In genomic region chrX:320126-320783, GRCh38 we compare ENCODE assay signal across 8 cellular contexts.
A peak's percentile ranks its signal among the peaks of the same experiment; 100 is the strongest.
DNase-seq lines count a peak whose midpoint lies in the region; ATAC-seq and TF ChIP-seq lines count a peak whose summit lies in the region.

No MANE protein-coding gene starts in this region.

- TF ChIP-seq CTCF in HFF-Myc (IDR thresholded peaks at IDR 0.05; ENCODE audit: low read depth, low read length, missing control alignments) = no peak

- H3K4me3 Mint-ChIP-seq in activated naive CD8-positive, alpha-beta T cell = peak overlapping the region; percentile 84
- H3K4me3 Mint-ChIP-seq in stimulated activated effector memory CD8-positive, alpha-beta T cell treated with anti-CD3 and anti-CD28 coated beads, Interleukin-12 subunit alpha, Interleukin-12 subunit beta, amount 100 ng/mL, for 72 hours = peak overlapping the region; percentile 77

- peaks cover 24% of the 10 kb centered on the region for H3K4me1 Mint-ChIP-seq in activated naive CD8-positive, alpha-beta T cell (ENCODE audit: low read depth)
- peaks cover 32% of the 10 kb centered on the region for H3K4me1 Mint-ChIP-seq in stimulated activated effector memory CD8-positive, alpha-beta T cell treated with anti-CD3 and anti-CD28 coated beads, Interleukin-12 subunit alpha, Interleukin-12 subunit beta, amount 100 ng/mL, for 72 hours

- H3K27me3 Mint-ChIP-seq in activated naive CD8-positive, alpha-beta T cell = no peaks in the 10 kb centered on the region

- H3K4me3 ChIP-seq in HFF-Myc (replicated peaks; ENCODE audit: low read depth, low read length) = peak overlapping the region; percentile 84
- H3K4me3 ChIP-seq in iPS-18c (ENCODE audit: insufficient read depth, low read depth, low read length) = peak overlapping the region; percentile 82

- no peaks in the 10 kb centered on the region for H3K9me3 ChIP-seq in iPS-18c (ENCODE audit: control insufficient read depth, insufficient read depth, low read length)

- H3K36me3 Mint-ChIP-seq in activated naive CD8-positive, alpha-beta T cell = no peaks in the 10 kb centered on the region
- H3K36me3 Mint-ChIP-seq in stimulated activated effector memory CD8-positive, alpha-beta T cell treated with anti-CD3 and anti-CD28 coated beads, Interleukin-12 subunit alpha, Interleukin-12 subunit beta, amount 100 ng/mL, for 72 hours = peaks cover 32% of the 10 kb centered on the region

- no peaks in the 10 kb centered on the region for H3K9me3 Mint-ChIP-seq in activated naive CD8-positive, alpha-beta T cell (ENCODE audit: low read depth)
- H3K9me3 Mint-ChIP-seq in stimulated activated effector memory CD8-positive, alpha-beta T cell treated with anti-CD3 and anti-CD28 coated beads, Interleukin-12 subunit alpha, Interleukin-12 subunit beta, amount 100 ng/mL, for 72 hours = no peaks in the 10 kb centered on the region

- ATAC-seq in stimulated activated effector memory CD8-positive, alpha-beta T cell treated with anti-CD3 and anti-CD28 coated beads, Interleukin-12 subunit alpha, Interleukin-12 subunit beta, amount 100 ng/mL, for 72 hours = no peak
- ATAC-seq in GM21619 (IDR thresholded peaks at IDR 0.05; ENCODE audit: unreplicated experiment) (no peak), GM21447 (IDR thresholded peaks at IDR 0.05; ENCODE audit: unreplicated experiment) (no peak), GM19455 (IDR thresholded peaks at IDR 0.05; ENCODE audit: unreplicated experiment) (no peak)

- peak overlapping the region; percentile 64 for H3K27ac Mint-ChIP-seq in activated naive CD8-positive, alpha-beta T cell
- H3K27ac Mint-ChIP-seq in stimulated activated effector memory CD8-positive, alpha-beta T cell treated with anti-CD3 and anti-CD28 coated beads, Interleukin-12 subunit alpha, Interleukin-12 subunit beta, amount 100 ng/mL, for 72 hours = peak overlapping the region; percentile 96

- DNase-seq in HFF-Myc (ENCODE audit: extremely low read depth, low read depth) (no peak), NCI-H1092 treated with DMSO at 0.1 percent for 48 hours (lab: John Stamatoyannopoulos, UW) (no peak)
- DNase-seq in stimulated activated effector memory CD8-positive, alpha-beta T cell treated with anti-CD3 and anti-CD28 coated beads, Interleukin-12 subunit alpha, Interleukin-12 subunit beta, amount 100 ng/mL, for 72 hours (ENCODE audit: low spot score in 2 of 2) = peak in 1 of 2 donors; percentile 71
